In the genomic region with DNA sequence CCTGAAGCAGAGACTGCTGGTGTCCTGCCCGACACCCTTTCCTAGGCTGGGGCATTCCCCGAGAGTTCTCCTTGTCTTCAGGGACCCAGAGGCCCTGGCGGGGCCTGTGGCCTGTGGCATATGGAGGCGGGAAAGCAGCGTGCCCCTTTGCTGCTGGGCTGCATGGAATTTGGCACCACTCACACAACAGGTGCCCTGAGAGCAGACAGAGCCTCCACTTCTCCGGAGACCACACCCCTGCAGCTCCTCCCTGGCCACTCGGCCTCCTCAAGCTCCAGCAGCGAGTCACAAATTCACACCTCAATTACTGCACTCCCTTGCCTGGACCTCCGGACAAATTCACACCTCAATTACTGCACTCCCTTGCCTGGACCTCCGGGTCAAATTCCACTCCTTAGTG, we compare ENCODE assay signal across 15 cellular contexts.
DNase-seq lines count a peak whose midpoint lies in the region; ATAC-seq and TF ChIP-seq lines count a peak whose summit lies in the region.
"Had no signal": no experiment of that assay in that cellular context is flagged by ENCODE, and none has a peak within 500 bp of the region (broad histone marks: within the 10 kb centered on the region; RNA-seq: fewer than 3 reads in every experiment).

No MANE protein-coding gene starts in this region.

- no peaks in the 10 kb centered on the region for H3K36me3 ChIP-seq in hepatocyte (replicated peaks; ENCODE audit: insufficient read depth, low read depth)
- H3K36me3 ChIP-seq in upper lobe of right lung = no peaks in the 10 kb centered on the region
- H3K36me3 ChIP-seq: BLaER1 treated with 17β-estradiol and CSF1 and Interleukin-3, amounts not matched to agents 10 nM and 100 nM had no signal

- H3K27ac ChIP-seq in hepatocyte (no peak overlapping the region), upper lobe of right lung (no peak overlapping the region)
- H3K27ac ChIP-seq: BLaER1 treated with 17β-estradiol and CSF1 and Interleukin-3, amounts not matched to agents 10 nM and 100 nM had no signal

- 57% methylated on average over 10 of the region's 10 CpGs for WGBS in hepatocyte (ENCODE audit: low lambda C conversion rate, missing lambda C conversion rate)

- DNase-seq in NCI-H1694 treated with DMSO at 0.1 percent for 48 hours (lab: John Stamatoyannopoulos, UW) (peak; percentile 13), NCI-H1694 (lab: John Stamatoyannopoulos, UW) (no peak), NCI-H460 (ENCODE audit: extremely low read depth, low read depth) (peak; percentile 5), hepatocyte (ENCODE audit: low spot score) (no peak), upper lobe of right lung (no peak), NCI-H69 (lab: John Stamatoyannopoulos, UW) (no peak), left ventricle myocardium superior (no peak)
- no peak for DNase-seq in stimulated activated naive CD4-positive, alpha-beta T cell treated with Interleukin-2 at 50 U/mL for 16 hours (lab: John Stamatoyannopoulos, UW)
- DNase-seq: 8988T, GF-D8, NCI-H1417 treated with DMSO at 0.1 percent for 48 hours, OCI-M1, RPMI8226, SW 1271 had no signal

- H3K79me2 ChIP-seq in hepatocyte = no peaks in the 10 kb centered on the region

- TF ChIP-seq CTCF in hepatocyte (IDR thresholded peaks at IDR 0.05; ENCODE audit: poor library complexity) (no peak), upper lobe of right lung (IDR thresholded peaks at IDR 0.05) (no peak)

- peaks cover 3% of the 10 kb centered on the region for H3K4me1 ChIP-seq in hepatocyte (ENCODE audit: insufficient read depth)
- no peaks in the 10 kb centered on the region for H3K4me1 ChIP-seq in upper lobe of right lung

- peak overlapping the region; percentile 29 for H3K4me2 ChIP-seq in hepatocyte
- H3K4me2 ChIP-seq: BLaER1 treated with 17β-estradiol and CSF1 and Interleukin-3, amounts not matched to agents 10 nM and 100 nM had no signal

- intact Hi-C loops in upper lobe of right lung (cut with DNase I) (no loop called here), left ventricle myocardium superior (cut with micrococcal nuclease) (no loop called here)

- no peak overlapping the region for H2AFZ ChIP-seq in hepatocyte

- no peaks in the 10 kb centered on the region for H3K9me2 ChIP-seq in hepatocyte (replicated peaks; ENCODE audit: insufficient read depth)

- H3K9me3 ChIP-seq in hepatocyte (ENCODE audit: low read depth) (no peaks in the 10 kb centered on the region), upper lobe of right lung (no peaks in the 10 kb centered on the region)

- ATAC-seq in upper lobe of right lung = peak; percentile 51
- no peak for ATAC-seq in left ventricle myocardium superior

- H3K4me3 ChIP-seq in hepatocyte = no peak overlapping the region
- no peak overlapping the region for H3K4me3 ChIP-seq in upper lobe of right lung
- H3K4me3 ChIP-seq: BLaER1 treated with 17β-estradiol and CSF1 and Interleukin-3, amounts not matched to agents 10 nM and 100 nM had no signal

- no peaks in the 10 kb centered on the region for H4K20me1 ChIP-seq in hepatocyte (ENCODE audit: insufficient read depth, poor library complexity, severe bottlenecking)

- H3K27me3 ChIP-seq in hepatocyte (no peaks in the 10 kb centered on the region), upper lobe of right lung (no peaks in the 10 kb centered on the region)
- H3K27me3 ChIP-seq: BLaER1 treated with 17β-estradiol and CSF1 and Interleukin-3, amounts not matched to agents 10 nM and 100 nM had no signal

Comparison
In these comparisons a context has a peak if more than half of its experiments do, and no peak if none do; other contexts are left out.
1. DNase-seq: peak in NCI-H1694 treated with DMSO at 0.1 percent for 48 hours (single experiment) and NCI-H460 (single experiment); none in NCI-H1694 (single experiment), hepatocyte (single experiment), upper lobe of right lung (single experiment), NCI-H69 (single experiment), stimulated activated naive CD4-positive, alpha-beta T cell treated with Interleukin-2 at 50 U/mL for 16 hours (single experiment) and left ventricle myocardium superior (single experiment).